In genomic region chr11:43567396-43567975, GRCh38 we compare ENCODE assay signal across 8 cellular contexts.
A peak's percentile ranks its signal among the peaks of the same experiment; 100 is the strongest.
DNase-seq lines count a peak whose midpoint lies in the region; ATAC-seq lines count a peak whose summit lies in the region.

No MANE protein-coding gene starts in this region.

- DNase-seq in NCI-H524 (lab: John Stamatoyannopoulos, UW) (peak; percentile 3 to 36), NCI-H524 treated with DMSO at 0.1 percent for 48 hours (lab: John Stamatoyannopoulos, UW) (no peak), NCI-H69 (lab: John Stamatoyannopoulos, UW) (peak; percentile 63), T47D (ENCODE audit: low read depth in 1 of 2, low spot score in 1 of 2) (peak; percentile 70 to 78), lung microvascular endothelial cell (ENCODE audit: low read depth in 2 of 2) (peak; percentile 54 to 69), KG1 (lab: John Stamatoyannopoulos, UW) (no peak)
- no peak for DNase-seq in activated effector memory CD4-positive, alpha-beta T cell treated with Interleukin-2 at 50 U/mL for 16 hours

- ATAC-seq in HG03159 (IDR thresholded peaks at IDR 0.05; ENCODE audit: unreplicated experiment): peak; percentile 68

- in situ Hi-C loops in T47D (cut with HindIII; ENCODE audit: low pct_unique_long_range_greater_than_20kb, low sequenced_read_pairs): no loop called here

Comparison
In these comparisons a context has a peak if more than half of its experiments do, and no peak if none do; other contexts are left out.
1. DNase-seq: peak in NCI-H524 (2 of 2), NCI-H69 (single experiment), T47D (2 of 2) and lung microvascular endothelial cell (2 of 2); none in NCI-H524 treated with DMSO at 0.1 percent for 48 hours (single experiment), KG1 (single experiment) and activated effector memory CD4-positive, alpha-beta T cell treated with Interleukin-2 at 50 U/mL for 16 hours (single experiment).